Comparison of ENCODE assay signal across 9 cellular contexts in the genomic region with DNA sequence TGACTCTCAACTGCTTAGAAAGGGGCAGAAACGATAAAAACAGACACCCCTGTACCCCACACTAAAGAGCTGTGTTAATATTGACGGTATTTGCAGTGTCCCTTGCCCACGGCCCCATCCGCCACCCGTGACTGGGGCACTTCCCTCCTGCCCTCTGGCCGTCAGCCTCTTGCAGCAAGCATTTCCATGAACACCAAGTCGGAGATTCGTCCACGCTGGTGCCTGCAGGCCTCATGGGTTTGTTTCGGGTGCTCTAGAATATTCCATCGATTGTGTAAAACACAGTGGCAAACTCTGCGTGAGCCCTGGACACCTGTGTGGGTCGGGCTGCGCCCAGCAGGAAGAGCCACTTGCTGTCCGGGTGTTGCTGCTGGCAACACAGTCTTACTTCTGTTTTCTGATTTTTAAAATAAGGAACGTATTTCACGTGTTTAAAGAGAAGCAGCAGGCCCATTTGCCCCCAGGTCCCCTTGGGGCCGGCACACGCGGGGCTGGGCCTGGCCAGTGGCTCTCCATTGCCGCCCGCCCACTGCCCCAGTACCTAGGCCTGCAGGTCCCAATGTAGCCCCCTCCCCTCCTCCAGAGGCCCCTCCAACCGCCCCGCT. TPM values are rescaled to one million over a fixed set of nuclear protein-coding genes. Genes with fewer than 3 reads are reported as not detected.
DNase-seq lines count a peak whose midpoint lies in the region; ATAC-seq and TF ChIP-seq lines count a peak whose summit lies in the region.
"Had no signal": no experiment of that assay in that cellular context is flagged by ENCODE, and none has a peak within 500 bp of the region (broad histone marks: within the 10 kb centered on the region; RNA-seq: fewer than 3 reads in every experiment).

No MANE protein-coding gene starts in this region.

- H3K4me1 ChIP-seq in BLaER1 = peaks cover 97% of the 10 kb centered on the region
- no peaks in the 10 kb centered on the region for H3K4me1 ChIP-seq in HAP-1

- CTCF ChIA-PET in activated B cell treated with CpG ODN at 0.5 μM for 24 hours (lab: Charles Lee) = interaction anchor here (1.7 kb wide), 1 partner anchor 113 kb away, joined by 4 read pairs; no protein-coding TSS in a partner anchor

- peak overlapping the region; percentile 98 for H3K4me2 ChIP-seq in BLaER1

- H3K27me3 ChIP-seq in BLaER1 = no peaks in the 10 kb centered on the region
- no peaks in the 10 kb centered on the region for H3K27me3 ChIP-seq in HAP-1 (ENCODE audit: low read depth)

- H3K36me3 ChIP-seq in BLaER1 (peaks cover 81% of the 10 kb centered on the region), HAP-1 (replicated peaks) (peaks cover 9% of the 10 kb centered on the region)

- peak overlapping the region; percentile 57 for H3K27ac ChIP-seq in BLaER1

- POLR2A ChIA-PET in activated B cell treated with CpG ODN at 0.5 μM for 24 hours (lab: Charles Lee) = interaction anchor here (0.6 to 10.6 kb wide), 4 partner anchors 8 to 417 kb away, joined by 7 to 130 read pairs (median 10); partner anchors contain the start of genes CYBC1 and NARF

- TF ChIP-seq POLR2A in GM18526 (IDR thresholded peaks at IDR 0.05; ENCODE audit: extremely low read depth, insufficient read length) = peak; percentile 9

- no peak for TF ChIP-seq CTCF in activated B cell treated with CpG ODN at 0.5 μM for 24 hours (IDR thresholded peaks at IDR 0.05)

- H3K9me3 ChIP-seq in BLaER1 (no peaks in the 10 kb centered on the region), HAP-1 (no peaks in the 10 kb centered on the region)

- H3K9me3 Mint-ChIP-seq in activated B cell treated with CpG ODN at 0.5 μM for 24 hours = no peaks in the 10 kb centered on the region
- H3K9me3 Mint-ChIP-seq in naive B cell = no peaks in the 10 kb centered on the region
- H3K9me3 Mint-ChIP-seq: CD8-positive, alpha-beta memory T cell had no signal

- ATAC-seq in activated B cell treated with CpG ODN at 0.5 μM for 24 hours (ENCODE audit: low read depth) (peak; percentile 56), naive B cell (ENCODE audit: low read depth in 2 of 2) (peak; percentile 58 to 60), HG03378 (IDR thresholded peaks at IDR 0.05; ENCODE audit: unreplicated experiment) (no peak)

- intact Hi-C loops in activated B cell treated with CpG ODN at 0.5 μM for 24 hours (cut with micrococcal nuclease) = loop anchor here (1.0 kb wide), 1 partner anchor 9 kb away; no protein-coding TSS in a partner anchor

- H3K36me3 Mint-ChIP-seq in activated B cell treated with CpG ODN at 0.5 μM for 24 hours (ENCODE audit: low read depth) (peaks cover 43% of the 10 kb centered on the region), naive B cell (peaks cover 0 to 5% of the 10 kb centered on the region in 2 donors)

- peak overlapping the region; percentile 85 for H3K27ac Mint-ChIP-seq in activated B cell treated with CpG ODN at 0.5 μM for 24 hours
- H3K27ac Mint-ChIP-seq in naive B cell = peak overlapping the region in 5 of 6 donors; percentile 91 to 96 (median 94)

- no peak overlapping the region for H3K4me3 ChIP-seq in BLaER1
- no peak overlapping the region for H3K4me3 ChIP-seq in HAP-1

- H3K27me3 Mint-ChIP-seq in activated B cell treated with CpG ODN at 0.5 μM for 24 hours (no peaks in the 10 kb centered on the region), naive B cell (no peaks in the 10 kb centered on the region)
- H3K27me3 Mint-ChIP-seq: CD8-positive, alpha-beta memory T cell had no signal

- 0 out of 2 replicates have a peak overlapping the region, but pooled peaks have one; percentile 38 for H3K9ac ChIP-seq in BLaER1

- peaks cover 59% of the 10 kb centered on the region for H4K20me1 ChIP-seq in BLaER1

- DNase-seq in activated B cell treated with CpG ODN at 0.5 μM for 24 hours = no peak
- DNase-seq in naive B cell = peak; percentile 31
- no peak for DNase-seq in HAP-1 (ENCODE audit: low spot score in 2 of 2)
- no peak for DNase-seq in GDM1 (lab: John Stamatoyannopoulos, UW)
- DNase-seq in midbrain (lab: John Stamatoyannopoulos, UW) = no peak

- in situ Hi-C loops in HAP-1 (cut with MboI; ENCODE audit: low sequenced_read_pairs) = no loop called here

- H3K4me1 Mint-ChIP-seq in activated B cell treated with CpG ODN at 0.5 μM for 24 hours = peaks cover 44% of the 10 kb centered on the region
- peaks cover 12 to 30% (median 17%) of the 10 kb centered on the region in 3 donors for H3K4me1 Mint-ChIP-seq in naive B cell

- H3K4me3 Mint-ChIP-seq in activated B cell treated with CpG ODN at 0.5 μM for 24 hours (peak overlapping the region; percentile 63), naive B cell (peak overlapping the region; percentile 41 to 82 (median 73))
- H3K4me3 Mint-ChIP-seq: CD8-positive, alpha-beta memory T cell had no signal

RNA-seq across cellular contexts. Expression of gene CYBC1, which starts 10.1 kb away (rescaled TPM):
- total RNA-seq in activated B cell treated with CpG ODN at 0.5 μM for 24 hours = 405 and 501 TPM in 2 replicates
- 100 to 1,000 TPM; 274 to 340 (median 303) TPM for polyA plus RNA-seq in naive B cell (ENCODE audit: low read depth in 6 of 6)

RNA-seq across cellular contexts. Expression of gene NARF, which starts 18.1 kb away (rescaled TPM):
- 77.8 and 81.9 TPM in 2 replicates for total RNA-seq in activated B cell treated with CpG ODN at 0.5 μM for 24 hours
- polyA plus RNA-seq in naive B cell (ENCODE audit: low read depth in 6 of 6) = 100 to 1,000 TPM in 3 of 6 donors, 10 to 100 TPM in 3; 72.3 to 137 (median 95.0) TPM

RNA-seq across cellular contexts. Expression of gene OGFOD3, which starts 22.1 kb away (rescaled TPM):
- 29.5 and 35.0 TPM in 2 replicates for total RNA-seq in activated B cell treated with CpG ODN at 0.5 μM for 24 hours
- polyA plus RNA-seq in naive B cell (ENCODE audit: low read depth in 6 of 6) = 10 to 100 TPM; 22.8 to 31.6 (median 26.1) TPM

RNA-seq across cellular contexts. Expression of gene HEXD, which starts 22.3 kb away (rescaled TPM):
- total RNA-seq in activated B cell treated with CpG ODN at 0.5 μM for 24 hours = 69.5 and 88.8 TPM in 2 replicates
- polyA plus RNA-seq in naive B cell (ENCODE audit: low read depth in 6 of 6) = 10 to 100 TPM; 10.8 to 30.5 (median 18.2) TPM
